In genomic region chr2:44745460-44745859, GRCh38 we compare ENCODE assay signal across 1 cellular context.
TF ChIP-seq lines count a peak whose summit lies in the region.

No MANE protein-coding gene starts in this region.

TF ChIP-seq in WTC11, 78 proteins besides CTCF, POLR2A, EP300 and RAD21 (continued from another document):
- no peak for TF ChIP-seq ARID4B (CRISPR knock-in tag; IDR thresholded peaks at IDR 0.05; ENCODE audit: borderline replicate concordance)
- TF ChIP-seq ESRRA (CRISPR knock-in tag; IDR thresholded peaks at IDR 0.05; ENCODE audit: borderline replicate concordance) = no peak
